In the genomic region with DNA sequence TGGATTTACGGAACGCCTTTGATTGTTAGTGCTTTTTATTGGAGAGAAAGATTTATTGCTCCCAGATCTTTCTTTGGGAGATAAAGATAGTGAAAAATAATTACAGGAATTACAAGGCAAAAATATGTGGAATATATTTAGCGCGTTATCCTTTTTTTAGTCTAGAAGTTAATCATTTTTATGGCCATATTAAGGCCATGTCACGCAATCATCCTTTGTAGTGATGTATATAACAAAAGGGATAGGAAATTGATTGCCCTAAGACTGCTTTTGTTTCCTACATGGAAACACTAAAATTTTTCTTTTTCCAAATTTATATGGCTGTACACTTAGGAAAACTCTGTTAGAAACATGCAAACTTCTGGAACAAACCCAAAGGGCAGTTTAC, we compare ENCODE assay signal across 8 cellular contexts. TPM values are rescaled to one million over a fixed set of nuclear protein-coding genes. Genes with fewer than 3 reads are reported as not detected.
DNase-seq lines count a peak whose midpoint lies in the region; ATAC-seq and TF ChIP-seq lines count a peak whose summit lies in the region.

No MANE protein-coding gene starts in this region.

- no peaks in the 10 kb centered on the region for H3K36me3 ChIP-seq in CD4-positive, CD25-positive, alpha-beta regulatory T cell (ENCODE audit: control insufficient read depth, insufficient read depth, low read length)
- H3K36me3 ChIP-seq in OCI-LY3 (replicated peaks; ENCODE audit: low read depth, low read length), result no peaks in the 10 kb centered on the region
- H3K36me3 ChIP-seq in neuronal stem cell (replicated peaks in 1 of 2; ENCODE audit: control insufficient read depth in 2 of 2, insufficient read depth in 2 of 2, low read length in 2 of 2), result peaks cover 0 to 5% of the 10 kb centered on the region in 2 donors

- no peak overlapping the region for H2BK5ac ChIP-seq in neuronal stem cell (ENCODE audit: low read length)

- no peaks in the 10 kb centered on the region for H3K79me1 ChIP-seq in neuronal stem cell (ENCODE audit: low read depth, low read length)

- H3K18ac ChIP-seq in neuronal stem cell (ENCODE audit: low read length), result no peak overlapping the region

- peak overlapping the region; percentile 47 for H3K4me3 ChIP-seq in CD4-positive, CD25-positive, alpha-beta regulatory T cell (ENCODE audit: low read depth, low read length)
- H3K4me3 ChIP-seq in OCI-LY3 (ENCODE audit: low read length) (peak overlapping the region; percentile 97), neuronal stem cell (ENCODE audit: low read length in 2 of 2) (peak overlapping the region; percentile 85 to 92)

- no peak for DNase-seq in CD4-positive, CD25-positive, alpha-beta regulatory T cell
- DNase-seq in endothelial cell (ENCODE audit: low spot score) (no peak), neuronal stem cell (ENCODE audit: low spot score) (no peak), GM03348 (ENCODE audit: low spot score) (no peak), HuH-7.5 (ENCODE audit: low spot score) (no peak), 8988T (no peak)
- DNase-seq in stimulated activated naive CD4-positive, alpha-beta T cell (lab: John Stamatoyannopoulos, UW), result no peak

- H2BK120ac ChIP-seq in neuronal stem cell (ENCODE audit: low read depth, low read length), result no peak overlapping the region

- H3K27ac Mint-ChIP-seq in CD4-positive, CD25-positive, alpha-beta regulatory T cell, result peak overlapping the region in 2 of 3 donors; percentile 57 to 79
- H3K27ac Mint-ChIP-seq in endothelial cell (ENCODE audit: unreplicated experiment), result peak overlapping the region; percentile 88

- H2AK5ac ChIP-seq in neuronal stem cell (ENCODE audit: low read depth, low read length), result no peak overlapping the region

- H3K9ac ChIP-seq in OCI-LY3 (ENCODE audit: low read length) (peak overlapping the region; percentile 71), neuronal stem cell (ENCODE audit: low read depth, low read length, poor library complexity) (no peak overlapping the region)

- peak overlapping the region; percentile 82 to 90 (median 84) for H3K4me3 Mint-ChIP-seq in CD4-positive, CD25-positive, alpha-beta regulatory T cell
- peak overlapping the region; percentile 94 for H3K4me3 Mint-ChIP-seq in endothelial cell (ENCODE audit: unreplicated experiment)

- H3K14ac ChIP-seq in neuronal stem cell (ENCODE audit: low read length), result no peak overlapping the region

- no peak overlapping the region for H3K4ac ChIP-seq in neuronal stem cell (ENCODE audit: low read length)

- H4K91ac ChIP-seq in neuronal stem cell (ENCODE audit: low read depth, low read length, poor library complexity), result no peak overlapping the region

- H4K20me1 ChIP-seq in OCI-LY3 (ENCODE audit: insufficient read depth, low read length), result no peaks in the 10 kb centered on the region

- WGBS in neuronal stem cell (ENCODE audit: extremely low coverage in 2 of 2, insufficient read length in 2 of 2, insufficient replicate concordance in 1 of 2), 2 donors, result no CpG with 5 or more reads among the region's 5 CpGs

- peaks cover 9% of the 10 kb centered on the region for H3K27me3 ChIP-seq in CD4-positive, CD25-positive, alpha-beta regulatory T cell (ENCODE audit: control insufficient read depth, insufficient read depth, low read length)
- no peaks in the 10 kb centered on the region for H3K27me3 ChIP-seq in OCI-LY3 (ENCODE audit: low read depth, low read length)
- H3K27me3 ChIP-seq in neuronal stem cell (ENCODE audit: control insufficient read depth in 3 of 3, insufficient read depth in 3 of 3, low read depth in 1 of 3, low read length in 3 of 3), result no peaks in the 10 kb centered on the region

- H3K4me2 ChIP-seq in OCI-LY3 (ENCODE audit: low read length), result peak overlapping the region; percentile 93
- peak overlapping the region; percentile 76 for H3K4me2 ChIP-seq in neuronal stem cell (ENCODE audit: insufficient read depth, low read length, poor library complexity, severe bottlenecking)

- peaks cover 12% of the 10 kb centered on the region for H3K4me1 ChIP-seq in CD4-positive, CD25-positive, alpha-beta regulatory T cell (ENCODE audit: control insufficient read depth, insufficient read depth, low read length, poor library complexity, severe bottlenecking)
- H3K4me1 ChIP-seq in OCI-LY3 (ENCODE audit: low read length) (peaks cover 7% of the 10 kb centered on the region), neuronal stem cell (ENCODE audit: control insufficient read depth in 2 of 2, insufficient read depth in 1 of 2, low read depth in 1 of 2, low read length in 2 of 2) (peaks cover 0 to 3% of the 10 kb centered on the region in 2 donors)

- ATAC-seq in CD4-positive, CD25-positive, alpha-beta regulatory T cell (ENCODE audit: low read depth in 2 of 2), result no peak

- no peak overlapping the region for H2BK15ac ChIP-seq in neuronal stem cell (ENCODE audit: low read length)

- H2AFZ ChIP-seq in OCI-LY3 (ENCODE audit: low read depth, low read length) (no peak overlapping the region), neuronal stem cell (ENCODE audit: low read length) (peak overlapping the region; percentile 95)

- H3K27me3 Mint-ChIP-seq in CD4-positive, CD25-positive, alpha-beta regulatory T cell, result peaks cover 55% of the 10 kb centered on the region
- peaks cover 6% of the 10 kb centered on the region for H3K27me3 Mint-ChIP-seq in endothelial cell (ENCODE audit: unreplicated experiment)

- peaks cover 3% of the 10 kb centered on the region for H3K36me3 Mint-ChIP-seq in CD4-positive, CD25-positive, alpha-beta regulatory T cell
- peaks cover 4% of the 10 kb centered on the region for H3K36me3 Mint-ChIP-seq in endothelial cell (ENCODE audit: low read depth, unreplicated experiment)

- no peak overlapping the region for H3K27ac ChIP-seq in CD4-positive, CD25-positive, alpha-beta regulatory T cell (ENCODE audit: insufficient read depth, low read length, poor library complexity, severe bottlenecking)
- no peak overlapping the region for H3K27ac ChIP-seq in OCI-LY3 (ENCODE audit: low read length)
- no peak overlapping the region for H3K27ac ChIP-seq in neuronal stem cell (replicated peaks; ENCODE audit: low read length)

- H3K9me3 Mint-ChIP-seq in CD4-positive, CD25-positive, alpha-beta regulatory T cell, result no peaks in the 10 kb centered on the region
- no peaks in the 10 kb centered on the region for H3K9me3 Mint-ChIP-seq in endothelial cell (ENCODE audit: unreplicated experiment)

- peaks cover 5% of the 10 kb centered on the region; the same call in 1 of the 2 replicates for H3K79me2 ChIP-seq in OCI-LY3 (ENCODE audit: low read length)

- no peak for TF ChIP-seq CTCF in OCI-LY3 (IDR thresholded peaks at IDR 0.05; ENCODE audit: low read depth, low read length)
- no peak for TF ChIP-seq CTCF in endothelial cell (IDR thresholded peaks at IDR 0.05; ENCODE audit: unreplicated experiment)

- no peak overlapping the region for H2BK12ac ChIP-seq in neuronal stem cell (ENCODE audit: low read length)

- peaks cover 4 to 14% (median 9%) of the 10 kb centered on the region in 4 donors for H3K4me1 Mint-ChIP-seq in CD4-positive, CD25-positive, alpha-beta regulatory T cell
- H3K4me1 Mint-ChIP-seq in endothelial cell (ENCODE audit: unreplicated experiment), result peaks cover 7% of the 10 kb centered on the region

- H3K23ac ChIP-seq in neuronal stem cell (ENCODE audit: low read depth, low read length, poor library complexity), result no peak overlapping the region

- no peaks in the 10 kb centered on the region for H3K9me3 ChIP-seq in CD4-positive, CD25-positive, alpha-beta regulatory T cell (ENCODE audit: control insufficient read depth in 2 of 2, low read length in 2 of 2)
- H3K9me3 ChIP-seq in OCI-LY3 (ENCODE audit: insufficient read depth, low read length) (no peaks in the 10 kb centered on the region), neuronal stem cell (replicated peaks in 1 of 2; ENCODE audit: control insufficient read depth in 2 of 2, insufficient read depth in 1 of 2, low read depth in 1 of 2, low read length in 2 of 2) (no peaks in the 10 kb centered on the region)

- H4K8ac ChIP-seq in neuronal stem cell (ENCODE audit: low read depth, low read length), result no peak overlapping the region

RNA-seq across cellular contexts. Expression of gene TRPC1, which starts 1.5 kb away (rescaled TPM):
- 1.6 TPM for total RNA-seq in CD4-positive, CD25-positive, alpha-beta regulatory T cell
- polyA plus RNA-seq in CD4-positive, CD25-positive, alpha-beta regulatory T cell, result under 1 TPM; 0.24 to 0.80 (median 0.67) TPM
- total RNA-seq in endothelial cell (ENCODE audit: unreplicated experiment), result 19.0 TPM
- 15.7 TPM for polyA plus RNA-seq in neuronal stem cell (2013, experiment 1 of 2)
- polyA plus RNA-seq in neuronal stem cell (2013, experiment 2 of 2), result 14.7 TPM

Comparison
In these comparisons a context has a peak if more than half of its experiments do, and no peak if none do; other contexts are left out.
1. H3K4me3 ChIP-seq: peak in every context shown above with its lines; median percentile 97 in OCI-LY3; 88 in neuronal stem cell; 47 in CD4-positive, CD25-positive, alpha-beta regulatory T cell.